ENCODE assay signal across 1 cellular context in genomic region chr2:9811679-9812511, GRCh38.
TF ChIP-seq lines count a peak whose summit lies in the region.

No MANE protein-coding gene starts in this region.

TF ChIP-seq in endothelial cell of umbilical vein, 7 proteins besides CTCF, POLR2A, EP300 and RAD21 (continued from another document):
- TF ChIP-seq JUN (IDR thresholded peaks at IDR 0.05; ENCODE audit: borderline replicate concordance, insufficient read depth, insufficient read length, low read depth) (no peak), MAX (IDR thresholded peaks at IDR 0.05; ENCODE audit: insufficient read depth, insufficient read length) (no peak), POLR2AphosphoS5 (IDR thresholded peaks at IDR 0.05; ENCODE audit: insufficient read depth, low read depth, low read length) (no peak), FOS (IDR thresholded peaks at IDR 0.05; ENCODE audit: borderline replicate concordance, insufficient read depth, low read length) (no peak)
